In the genomic region with DNA sequence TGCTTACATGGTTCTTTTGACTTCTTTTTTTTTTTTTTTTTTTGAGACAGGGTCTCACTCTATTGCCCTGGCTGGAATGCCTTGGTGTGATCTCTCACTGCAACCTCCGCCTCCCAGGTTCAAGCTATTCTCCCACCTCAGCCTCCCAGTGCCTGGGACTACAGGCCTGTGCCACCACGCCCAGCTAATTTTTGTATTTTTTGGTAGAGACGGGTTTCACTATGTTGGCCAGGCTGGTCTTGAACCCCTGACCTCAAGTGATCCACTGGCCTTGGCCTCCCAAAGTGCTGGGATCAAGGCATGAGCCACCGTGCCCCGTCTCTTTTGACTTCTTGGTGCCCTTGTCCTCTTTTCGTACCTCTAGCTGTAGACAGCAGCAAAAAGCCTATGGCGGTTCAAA, we compare ENCODE assay signal across 5 cellular contexts. TPM values are rescaled to one million over a fixed set of nuclear protein-coding genes. Genes with fewer than 3 reads are reported as not detected.
"Had no signal": no experiment of that assay in that cellular context is flagged by ENCODE, and none has a peak within 500 bp of the region (broad histone marks: within the 10 kb centered on the region; RNA-seq: fewer than 3 reads in every experiment).

No MANE protein-coding gene starts in this region.

RNA-seq across cellular contexts. Expression of a gene that starts 4.8 kb away (rescaled TPM):
- total RNA-seq: OCI-LY7, Right ventricle myocardium inferior, RPMI7951, SJCRH30, SK-MEL-5 had no signal
